In the genomic region with DNA sequence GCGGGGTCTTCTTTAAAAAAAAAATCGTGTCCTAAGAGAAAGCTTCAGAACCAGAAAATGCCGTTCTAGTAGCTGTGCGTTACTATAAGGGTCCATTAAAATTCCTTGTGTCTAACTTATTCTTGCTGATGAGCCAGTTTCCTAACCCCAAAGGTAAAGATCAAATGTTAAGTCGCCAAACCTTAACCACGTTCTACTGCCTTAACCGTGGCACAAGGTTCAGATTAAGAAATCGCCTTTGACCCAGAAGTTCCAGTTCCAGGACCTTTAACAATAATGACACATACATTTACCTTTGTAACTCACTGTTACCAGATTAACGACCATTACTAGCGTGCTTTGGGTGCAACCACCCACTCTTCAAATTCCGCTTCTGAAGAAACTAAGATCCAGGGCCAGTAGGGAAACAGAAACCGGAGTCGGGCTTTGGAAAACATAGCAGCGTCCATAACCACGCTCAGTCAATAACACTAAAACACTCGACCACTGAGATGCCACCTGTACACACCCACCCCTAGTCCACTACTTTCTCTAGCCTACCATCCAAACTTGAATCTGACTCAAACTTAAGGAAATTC, we compare ENCODE assay signal across 2 cellular contexts.
A peak's percentile ranks its signal among the peaks of the same experiment; 100 is the strongest.
TF ChIP-seq lines count a peak whose summit lies in the region.

No MANE protein-coding gene starts in this region.

TF ChIP-seq in HEK293, 187 proteins besides CTCF, POLR2A, EP300 and RAD21 (continued from another document and continues in another):
- TF ChIP-seq YY2 (tag by site-specific recombination; IDR thresholded peaks at IDR 0.05) (no peak), ZNF184 (tag by site-specific recombination; IDR thresholded peaks at IDR 0.05) (no peak), ZNF23 (tag by site-specific recombination; IDR thresholded peaks at IDR 0.05; ENCODE audit: borderline replicate concordance) (no peak), ZNF221 (tag by site-specific recombination; IDR thresholded peaks at IDR 0.05; ENCODE audit: borderline replicate concordance) (no peak), KLF9 (tag by site-specific recombination; IDR thresholded peaks at IDR 0.05; ENCODE audit: low read depth) (peak; percentile 63), ZNF600 (tag by site-specific recombination; IDR thresholded peaks at IDR 0.05) (peak; percentile 65)
- TF ChIP-seq, protein P1, sequence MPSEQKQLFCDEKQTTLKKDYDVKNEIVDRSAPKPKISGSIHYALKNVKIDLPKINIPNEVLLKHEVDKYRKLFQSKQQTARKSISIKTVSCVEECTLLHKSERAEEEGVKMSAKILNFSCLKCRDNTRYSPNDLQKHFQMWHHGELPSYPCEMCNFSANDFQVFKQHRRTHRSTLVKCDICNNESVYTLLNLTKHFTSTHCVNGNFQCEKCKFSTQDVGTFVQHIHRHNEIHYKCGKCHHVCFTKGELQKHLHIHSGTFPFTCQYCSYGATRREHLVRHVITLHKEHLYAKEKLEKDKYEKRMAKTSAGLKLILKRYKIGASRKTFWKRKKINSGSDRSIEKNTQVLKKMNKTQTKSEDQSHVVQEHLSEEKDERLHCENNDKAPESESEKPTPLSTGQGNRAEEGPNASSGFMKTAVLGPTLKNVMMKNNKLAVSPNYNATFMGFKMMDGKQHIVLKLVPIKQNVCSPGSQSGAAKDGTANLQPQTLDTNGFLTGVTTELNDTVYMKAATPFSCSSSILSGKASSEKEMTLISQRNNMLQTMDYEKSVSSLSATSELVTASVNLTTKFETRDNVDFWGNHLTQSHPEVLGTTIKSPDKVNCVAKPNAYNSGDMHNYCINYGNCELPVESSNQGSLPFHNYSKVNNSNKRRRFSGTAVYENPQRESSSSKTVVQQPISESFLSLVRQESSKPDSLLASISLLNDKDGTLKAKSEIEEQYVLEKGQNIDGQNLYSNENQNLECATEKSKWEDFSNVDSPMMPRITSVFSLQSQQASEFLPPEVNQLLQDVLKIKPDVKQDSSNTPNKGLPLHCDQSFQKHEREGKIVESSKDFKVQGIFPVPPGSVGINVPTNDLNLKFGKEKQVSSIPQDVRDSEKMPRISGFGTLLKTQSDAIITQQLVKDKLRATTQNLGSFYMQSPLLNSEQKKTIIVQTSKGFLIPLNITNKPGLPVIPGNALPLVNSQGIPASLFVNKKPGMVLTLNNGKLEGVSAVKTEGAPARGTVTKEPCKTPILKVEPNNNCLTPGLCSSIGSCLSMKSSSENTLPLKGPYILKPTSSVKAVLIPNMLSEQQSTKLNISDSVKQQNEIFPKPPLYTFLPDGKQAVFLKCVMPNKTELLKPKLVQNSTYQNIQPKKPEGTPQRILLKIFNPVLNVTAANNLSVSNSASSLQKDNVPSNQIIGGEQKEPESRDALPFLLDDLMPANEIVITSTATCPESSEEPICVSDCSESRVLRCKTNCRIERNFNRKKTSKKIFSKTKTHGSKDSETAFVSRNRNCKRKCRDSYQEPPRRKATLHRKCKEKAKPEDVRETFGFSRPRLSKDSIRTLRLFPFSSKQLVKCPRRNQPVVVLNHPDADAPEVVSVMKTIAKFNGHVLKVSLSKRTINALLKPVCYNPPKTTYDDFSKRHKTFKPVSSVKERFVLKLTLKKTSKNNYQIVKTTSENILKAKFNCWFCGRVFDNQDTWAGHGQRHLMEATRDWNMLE (tag by site-specific recombination; conservative IDR thresholded peaks at IDR 0.05; ENCODE audit: low read depth), result no peak
- TF ChIP-seq, protein P2, sequence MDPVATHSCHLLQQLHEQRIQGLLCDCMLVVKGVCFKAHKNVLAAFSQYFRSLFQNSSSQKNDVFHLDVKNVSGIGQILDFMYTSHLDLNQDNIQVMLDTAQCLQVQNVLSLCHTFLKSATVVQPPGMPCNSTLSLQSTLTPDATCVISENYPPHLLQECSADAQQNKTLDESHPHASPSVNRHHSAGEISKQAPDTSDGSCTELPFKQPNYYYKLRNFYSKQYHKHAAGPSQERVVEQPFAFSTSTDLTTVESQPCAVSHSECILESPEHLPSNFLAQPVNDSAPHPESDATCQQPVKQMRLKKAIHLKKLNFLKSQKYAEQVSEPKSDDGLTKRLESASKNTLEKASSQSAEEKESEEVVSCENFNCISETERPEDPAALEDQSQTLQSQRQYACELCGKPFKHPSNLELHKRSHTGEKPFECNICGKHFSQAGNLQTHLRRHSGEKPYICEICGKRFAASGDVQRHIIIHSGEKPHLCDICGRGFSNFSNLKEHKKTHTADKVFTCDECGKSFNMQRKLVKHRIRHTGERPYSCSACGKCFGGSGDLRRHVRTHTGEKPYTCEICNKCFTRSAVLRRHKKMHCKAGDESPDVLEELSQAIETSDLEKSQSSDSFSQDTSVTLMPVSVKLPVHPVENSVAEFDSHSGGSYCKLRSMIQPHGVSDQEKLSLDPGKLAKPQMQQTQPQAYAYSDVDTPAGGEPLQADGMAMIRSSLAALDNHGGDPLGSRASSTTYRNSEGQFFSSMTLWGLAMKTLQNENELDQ (tag by site-specific recombination; IDR thresholded peaks at IDR 0.05; ENCODE audit: low read depth), result no peak
- TF ChIP-seq, protein P3, sequence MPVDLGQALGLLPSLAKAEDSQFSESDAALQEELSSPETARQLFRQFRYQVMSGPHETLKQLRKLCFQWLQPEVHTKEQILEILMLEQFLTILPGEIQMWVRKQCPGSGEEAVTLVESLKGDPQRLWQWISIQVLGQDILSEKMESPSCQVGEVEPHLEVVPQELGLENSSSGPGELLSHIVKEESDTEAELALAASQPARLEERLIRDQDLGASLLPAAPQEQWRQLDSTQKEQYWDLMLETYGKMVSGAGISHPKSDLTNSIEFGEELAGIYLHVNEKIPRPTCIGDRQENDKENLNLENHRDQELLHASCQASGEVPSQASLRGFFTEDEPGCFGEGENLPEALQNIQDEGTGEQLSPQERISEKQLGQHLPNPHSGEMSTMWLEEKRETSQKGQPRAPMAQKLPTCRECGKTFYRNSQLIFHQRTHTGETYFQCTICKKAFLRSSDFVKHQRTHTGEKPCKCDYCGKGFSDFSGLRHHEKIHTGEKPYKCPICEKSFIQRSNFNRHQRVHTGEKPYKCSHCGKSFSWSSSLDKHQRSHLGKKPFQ (tag by site-specific recombination; IDR thresholded peaks at IDR 0.05), result no peak
- TF ChIP-seq, protein P4, sequence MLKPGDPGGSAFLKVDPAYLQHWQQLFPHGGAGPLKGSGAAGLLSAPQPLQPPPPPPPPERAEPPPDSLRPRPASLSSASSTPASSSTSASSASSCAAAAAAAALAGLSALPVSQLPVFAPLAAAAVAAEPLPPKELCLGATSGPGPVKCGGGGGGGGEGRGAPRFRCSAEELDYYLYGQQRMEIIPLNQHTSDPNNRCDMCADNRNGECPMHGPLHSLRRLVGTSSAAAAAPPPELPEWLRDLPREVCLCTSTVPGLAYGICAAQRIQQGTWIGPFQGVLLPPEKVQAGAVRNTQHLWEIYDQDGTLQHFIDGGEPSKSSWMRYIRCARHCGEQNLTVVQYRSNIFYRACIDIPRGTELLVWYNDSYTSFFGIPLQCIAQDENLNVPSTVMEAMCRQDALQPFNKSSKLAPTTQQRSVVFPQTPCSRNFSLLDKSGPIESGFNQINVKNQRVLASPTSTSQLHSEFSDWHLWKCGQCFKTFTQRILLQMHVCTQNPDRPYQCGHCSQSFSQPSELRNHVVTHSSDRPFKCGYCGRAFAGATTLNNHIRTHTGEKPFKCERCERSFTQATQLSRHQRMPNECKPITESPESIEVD (tag by site-specific recombination; IDR thresholded peaks at IDR 0.05), result no peak

TF ChIP-seq in K562, 482 proteins besides CTCF, POLR2A, EP300 and RAD21 (continued from another document and continues in another):
- TF ChIP-seq, protein P5, sequence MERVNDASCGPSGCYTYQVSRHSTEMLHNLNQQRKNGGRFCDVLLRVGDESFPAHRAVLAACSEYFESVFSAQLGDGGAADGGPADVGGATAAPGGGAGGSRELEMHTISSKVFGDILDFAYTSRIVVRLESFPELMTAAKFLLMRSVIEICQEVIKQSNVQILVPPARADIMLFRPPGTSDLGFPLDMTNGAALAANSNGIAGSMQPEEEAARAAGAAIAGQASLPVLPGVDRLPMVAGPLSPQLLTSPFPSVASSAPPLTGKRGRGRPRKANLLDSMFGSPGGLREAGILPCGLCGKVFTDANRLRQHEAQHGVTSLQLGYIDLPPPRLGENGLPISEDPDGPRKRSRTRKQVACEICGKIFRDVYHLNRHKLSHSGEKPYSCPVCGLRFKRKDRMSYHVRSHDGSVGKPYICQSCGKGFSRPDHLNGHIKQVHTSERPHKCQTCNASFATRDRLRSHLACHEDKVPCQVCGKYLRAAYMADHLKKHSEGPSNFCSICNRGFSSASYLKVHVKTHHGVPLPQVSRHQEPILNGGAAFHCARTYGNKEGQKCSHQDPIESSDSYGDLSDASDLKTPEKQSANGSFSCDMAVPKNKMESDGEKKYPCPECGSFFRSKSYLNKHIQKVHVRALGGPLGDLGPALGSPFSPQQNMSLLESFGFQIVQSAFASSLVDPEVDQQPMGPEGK (CRISPR knock-in tag; IDR thresholded peaks at IDR 0.05; ENCODE audit: borderline replicate concordance), result no peak
- TF ChIP-seq MXI1 (IDR thresholded peaks at IDR 0.05; ENCODE audit: low read depth, low read length) (no peak), KHSRP (IDR thresholded peaks at IDR 0.05) (no peak), COPS2 (conservative IDR thresholded peaks at IDR 0.05) (no peak), FOXA3 (CRISPR knock-in tag; conservative IDR thresholded peaks at IDR 0.05 in 1 of 2, IDR thresholded peaks at IDR 0.05 in 1 of 2) (peak in 1 of 2 experiments; percentile 42; a peak in 1 of 4 replicates), PTTG1 (tag; IDR thresholded peaks at IDR 0.05; ENCODE audit: low read depth) (no peak), KDM4B (IDR thresholded peaks at IDR 0.05; ENCODE audit: borderline replicate concordance in 2 of 2, low read depth in 1 of 2) (no peak), CBX3 (IDR thresholded peaks at IDR 0.05; ENCODE audit: borderline replicate concordance in 1 of 2, low read length in 2 of 2) (no peak), ZNF41 (CRISPR knock-in tag; conservative IDR thresholded peaks at IDR 0.05) (no peak), SREBF2 (CRISPR knock-in tag; IDR thresholded peaks at IDR 0.05) (no peak), ZNF316 (IDR thresholded peaks at IDR 0.05) (peak; percentile 53)
- TF ChIP-seq, protein P6, sequence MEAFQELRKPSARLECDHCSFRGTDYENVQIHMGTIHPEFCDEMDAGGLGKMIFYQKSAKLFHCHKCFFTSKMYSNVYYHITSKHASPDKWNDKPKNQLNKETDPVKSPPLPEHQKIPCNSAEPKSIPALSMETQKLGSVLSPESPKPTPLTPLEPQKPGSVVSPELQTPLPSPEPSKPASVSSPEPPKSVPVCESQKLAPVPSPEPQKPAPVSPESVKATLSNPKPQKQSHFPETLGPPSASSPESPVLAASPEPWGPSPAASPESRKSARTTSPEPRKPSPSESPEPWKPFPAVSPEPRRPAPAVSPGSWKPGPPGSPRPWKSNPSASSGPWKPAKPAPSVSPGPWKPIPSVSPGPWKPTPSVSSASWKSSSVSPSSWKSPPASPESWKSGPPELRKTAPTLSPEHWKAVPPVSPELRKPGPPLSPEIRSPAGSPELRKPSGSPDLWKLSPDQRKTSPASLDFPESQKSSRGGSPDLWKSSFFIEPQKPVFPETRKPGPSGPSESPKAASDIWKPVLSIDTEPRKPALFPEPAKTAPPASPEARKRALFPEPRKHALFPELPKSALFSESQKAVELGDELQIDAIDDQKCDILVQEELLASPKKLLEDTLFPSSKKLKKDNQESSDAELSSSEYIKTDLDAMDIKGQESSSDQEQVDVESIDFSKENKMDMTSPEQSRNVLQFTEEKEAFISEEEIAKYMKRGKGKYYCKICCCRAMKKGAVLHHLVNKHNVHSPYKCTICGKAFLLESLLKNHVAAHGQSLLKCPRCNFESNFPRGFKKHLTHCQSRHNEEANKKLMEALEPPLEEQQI (IDR thresholded peaks at IDR 0.05), result no peak
- TF ChIP-seq, protein P7, sequence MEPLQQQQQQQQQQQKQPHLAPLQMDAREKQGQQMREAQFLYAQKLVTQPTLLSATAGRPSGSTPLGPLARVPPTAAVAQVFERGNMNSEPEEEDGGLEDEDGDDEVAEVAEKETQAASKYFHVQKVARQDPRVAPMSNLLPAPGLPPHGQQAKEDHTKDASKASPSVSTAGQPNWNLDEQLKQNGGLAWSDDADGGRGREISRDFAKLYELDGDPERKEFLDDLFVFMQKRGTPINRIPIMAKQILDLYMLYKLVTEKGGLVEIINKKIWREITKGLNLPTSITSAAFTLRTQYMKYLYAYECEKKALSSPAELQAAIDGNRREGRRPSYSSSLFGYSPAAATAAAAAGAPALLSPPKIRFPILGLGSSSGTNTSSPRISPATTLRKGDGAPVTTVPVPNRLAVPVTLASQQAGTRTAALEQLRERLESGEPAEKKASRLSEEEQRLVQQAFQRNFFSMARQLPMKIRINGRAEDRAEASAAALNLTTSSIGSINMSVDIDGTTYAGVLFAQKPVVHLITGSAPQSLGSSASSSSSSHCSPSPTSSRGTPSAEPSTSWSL (CRISPR knock-in tag; IDR thresholded peaks at IDR 0.05; ENCODE audit: borderline replicate concordance), result no peak
- TF ChIP-seq, protein P8, sequence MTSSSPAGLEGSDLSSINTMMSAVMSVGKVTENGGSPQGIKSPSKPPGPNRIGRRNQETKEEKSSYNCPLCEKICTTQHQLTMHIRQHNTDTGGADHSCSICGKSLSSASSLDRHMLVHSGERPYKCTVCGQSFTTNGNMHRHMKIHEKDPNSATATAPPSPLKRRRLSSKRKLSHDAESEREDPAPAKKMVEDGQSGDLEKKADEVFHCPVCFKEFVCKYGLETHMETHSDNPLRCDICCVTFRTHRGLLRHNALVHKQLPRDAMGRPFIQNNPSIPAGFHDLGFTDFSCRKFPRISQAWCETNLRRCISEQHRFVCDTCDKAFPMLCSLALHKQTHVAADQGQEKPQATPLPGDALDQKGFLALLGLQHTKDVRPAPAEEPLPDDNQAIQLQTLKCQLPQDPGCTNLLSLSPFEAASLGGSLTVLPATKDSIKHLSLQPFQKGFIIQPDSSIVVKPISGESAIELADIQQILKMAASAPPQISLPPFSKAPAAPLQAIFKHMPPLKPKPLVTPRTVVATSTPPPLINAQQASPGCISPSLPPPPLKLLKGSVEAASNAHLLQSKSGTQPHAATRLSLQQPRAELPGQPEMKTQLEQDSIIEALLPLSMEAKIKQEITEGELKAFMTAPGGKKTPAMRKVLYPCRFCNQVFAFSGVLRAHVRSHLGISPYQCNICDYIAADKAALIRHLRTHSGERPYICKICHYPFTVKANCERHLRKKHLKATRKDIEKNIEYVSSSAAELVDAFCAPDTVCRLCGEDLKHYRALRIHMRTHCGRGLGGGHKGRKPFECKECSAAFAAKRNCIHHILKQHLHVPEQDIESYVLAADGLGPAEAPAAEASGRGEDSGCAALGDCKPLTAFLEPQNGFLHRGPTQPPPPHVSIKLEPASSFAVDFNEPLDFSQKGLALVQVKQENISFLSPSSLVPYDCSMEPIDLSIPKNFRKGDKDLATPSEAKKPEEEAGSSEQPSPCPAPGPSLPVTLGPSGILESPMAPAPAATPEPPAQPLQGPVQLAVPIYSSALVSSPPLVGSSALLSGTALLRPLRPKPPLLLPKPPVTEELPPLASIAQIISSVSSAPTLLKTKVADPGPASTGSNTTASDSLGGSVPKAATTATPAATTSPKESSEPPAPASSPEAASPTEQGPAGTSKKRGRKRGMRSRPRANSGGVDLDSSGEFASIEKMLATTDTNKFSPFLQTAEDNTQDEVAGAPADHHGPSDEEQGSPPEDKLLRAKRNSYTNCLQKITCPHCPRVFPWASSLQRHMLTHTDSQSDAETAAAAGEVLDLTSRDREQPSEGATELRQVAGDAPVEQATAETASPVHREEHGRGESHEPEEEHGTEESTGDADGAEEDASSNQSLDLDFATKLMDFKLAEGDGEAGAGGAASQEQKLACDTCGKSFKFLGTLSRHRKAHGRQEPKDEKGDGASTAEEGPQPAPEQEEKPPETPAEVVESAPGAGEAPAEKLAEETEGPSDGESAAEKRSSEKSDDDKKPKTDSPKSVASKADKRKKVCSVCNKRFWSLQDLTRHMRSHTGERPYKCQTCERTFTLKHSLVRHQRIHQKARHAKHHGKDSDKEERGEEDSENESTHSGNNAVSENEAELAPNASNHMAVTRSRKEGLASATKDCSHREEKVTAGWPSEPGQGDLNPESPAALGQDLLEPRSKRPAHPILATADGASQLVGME (CRISPR knock-in tag; IDR thresholded peaks at IDR 0.05), result no peak
- TF ChIP-seq, protein P9, sequence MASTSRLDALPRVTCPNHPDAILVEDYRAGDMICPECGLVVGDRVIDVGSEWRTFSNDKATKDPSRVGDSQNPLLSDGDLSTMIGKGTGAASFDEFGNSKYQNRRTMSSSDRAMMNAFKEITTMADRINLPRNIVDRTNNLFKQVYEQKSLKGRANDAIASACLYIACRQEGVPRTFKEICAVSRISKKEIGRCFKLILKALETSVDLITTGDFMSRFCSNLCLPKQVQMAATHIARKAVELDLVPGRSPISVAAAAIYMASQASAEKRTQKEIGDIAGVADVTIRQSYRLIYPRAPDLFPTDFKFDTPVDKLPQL (IDR thresholded peaks at IDR 0.05; ENCODE audit: extremely low read depth, insufficient read length), result no peak
